ENCODE assay signal across 1 cellular context in genomic region chr10:89701238-89702120, GRCh38.
TF ChIP-seq lines count a peak whose summit lies in the region.

Gene KIF20B (plus strand): TSS chr10:89701590. CDS start chr10:89705295, 3,705 bp downstream.

TF ChIP-seq in K562, 482 proteins besides CTCF, POLR2A, EP300 and RAD21 (continued from another document and continues in another):
- TF ChIP-seq MGA (IDR thresholded peaks at IDR 0.05) (peak; percentile 54), RNF219 (CRISPR knock-in tag; IDR thresholded peaks at IDR 0.05) (no peak), ZSCAN29 (IDR thresholded peaks at IDR 0.05) (peak; percentile 62; the same call in 1 of the 2 replicates), TCF3 (CRISPR knock-in tag; IDR thresholded peaks at IDR 0.05) (no peak), KHSRP (IDR thresholded peaks at IDR 0.05) (no peak), TFE3 (CRISPR knock-in tag; IDR thresholded peaks at IDR 0.05) (no peak), RCOR1 (IDR thresholded peaks at IDR 0.05; ENCODE audit: borderline replicate concordance in 1 of 2, low read depth in 2 of 2, low read length in 2 of 2) (no peak), ARID4B (CRISPR knock-in tag; IDR thresholded peaks at IDR 0.05) (peak; percentile 51; the same call in 1 of the 2 replicates), SRSF1 (IDR thresholded peaks at IDR 0.05; ENCODE audit: low read depth, low read length) (no peak), STAT6 (CRISPR knock-in tag; IDR thresholded peaks at IDR 0.05) (no peak), AFF1 (IDR thresholded peaks at IDR 0.05; ENCODE audit: low read depth in 1 of 2, partially characterized antibody in 2 of 2) (peak; percentile 60 to 83), KLF1 (tag; IDR thresholded peaks at IDR 0.05) (0 out of 2 replicates have a peak, but pooled peaks have one; percentile 27), ZNF324 (CRISPR knock-in tag; IDR thresholded peaks at IDR 0.05) (no peak), ILK (tag; IDR thresholded peaks at IDR 0.05; ENCODE audit: borderline replicate concordance, low read depth) (no peak), SMAD1 (IDR thresholded peaks at IDR 0.05; ENCODE audit: low read depth, low read length, partially characterized antibody) (no peak), NR2C1 (IDR thresholded peaks at IDR 0.05) (0 out of 2 replicates have a peak, but pooled peaks have one; percentile 32), NR2C1 (tag; IDR thresholded peaks at IDR 0.05) (no peak), GATAD2A (IDR thresholded peaks at IDR 0.05) (no peak), ZNF584 (CRISPR knock-in tag; IDR thresholded peaks at IDR 0.05; ENCODE audit: low read depth) (no peak), PRPF4 (IDR thresholded peaks at IDR 0.05; ENCODE audit: insufficient read depth, low read depth, low read length, poor library complexity, severe bottlenecking) (no peak), CBX2 (IDR thresholded peaks at IDR 0.05; ENCODE audit: insufficient read depth, low read length, poor library complexity, severe bottlenecking) (no peak), TRIM24 (IDR thresholded peaks at IDR 0.05) (peak in 1 of 2 experiments; percentile 62; a peak in 2 of 4 replicates), CSDE1 (IDR thresholded peaks at IDR 0.05) (no peak), TEAD1 (CRISPR knock-in tag; IDR thresholded peaks at IDR 0.05) (no peak), ARHGAP35 (IDR thresholded peaks at IDR 0.05; ENCODE audit: partially characterized antibody) (no peak)
